In genomic region chr1:2135866-2136265, GRCh38 we compare ENCODE assay signal across 14 cellular contexts. TPM values are rescaled to one million over a fixed set of nuclear protein-coding genes. Genes with fewer than 3 reads are reported as not detected.
DNase-seq lines count a peak whose midpoint lies in the region; ATAC-seq and TF ChIP-seq lines count a peak whose summit lies in the region.
"Had no signal": no experiment of that assay in that cellular context is flagged by ENCODE, and none has a peak within 500 bp of the region (broad histone marks: within the 10 kb centered on the region; RNA-seq: fewer than 3 reads in every experiment).

No MANE protein-coding gene starts in this region.

- H3K4me3 ChIP-seq in CD4-positive, CD25-positive, alpha-beta regulatory T cell (ENCODE audit: low read depth, low read length), result no peak overlapping the region
- H3K4me3 ChIP-seq in SK-N-MC (no peak overlapping the region), right cardiac atrium (ENCODE audit: low read length) (no peak overlapping the region)
- H3K4me3 ChIP-seq: SJCRH30, skin epidermis had no signal

- peak overlapping the region in 2 of 3 donors; percentile 42 to 56 for H3K27ac Mint-ChIP-seq in CD4-positive, CD25-positive, alpha-beta regulatory T cell
- H3K27ac Mint-ChIP-seq in progenitor cell of endocrine pancreas, result peak overlapping the region; percentile 97
- H3K27ac Mint-ChIP-seq: B cell had no signal

- peaks cover 15% of the 10 kb centered on the region for H3K4me1 ChIP-seq in CD4-positive, CD25-positive, alpha-beta regulatory T cell (ENCODE audit: control insufficient read depth, insufficient read depth, low read length, poor library complexity, severe bottlenecking)
- peaks cover 3% of the 10 kb centered on the region for H3K4me1 ChIP-seq in right cardiac atrium (ENCODE audit: control insufficient read depth, insufficient read depth, low read length)

- ATAC-seq in CD4-positive, CD25-positive, alpha-beta regulatory T cell (ENCODE audit: low read depth in 2 of 2), result no peak
- no peak for ATAC-seq in right cardiac atrium
- no peak for ATAC-seq in GM18505 (IDR thresholded peaks at IDR 0.05; ENCODE audit: unreplicated experiment)

- no peaks in the 10 kb centered on the region for H3K9me3 ChIP-seq in CD4-positive, CD25-positive, alpha-beta regulatory T cell (ENCODE audit: control insufficient read depth in 2 of 2, low read length in 2 of 2)
- H3K9me3 ChIP-seq in SK-N-MC (ENCODE audit: low read depth, low read length) (no peaks in the 10 kb centered on the region), right cardiac atrium (ENCODE audit: control insufficient read depth, low read length) (no peaks in the 10 kb centered on the region)
- H3K9me3 ChIP-seq: SJCRH30 had no signal

- no peaks in the 10 kb centered on the region for H3K27me3 Mint-ChIP-seq in CD4-positive, CD25-positive, alpha-beta regulatory T cell
- no peaks in the 10 kb centered on the region for H3K27me3 Mint-ChIP-seq in progenitor cell of endocrine pancreas
- H3K27me3 Mint-ChIP-seq: B cell had no signal

- peaks cover 4% of the 10 kb centered on the region for H3K36me3 Mint-ChIP-seq in CD4-positive, CD25-positive, alpha-beta regulatory T cell
- H3K36me3 Mint-ChIP-seq in progenitor cell of endocrine pancreas (ENCODE audit: insufficient read depth), result peaks cover 3% of the 10 kb centered on the region

- intact Hi-C loops in right cardiac atrium (cut with DNase I), result no loop called here

- H3K27me3 ChIP-seq in CD4-positive, CD25-positive, alpha-beta regulatory T cell (ENCODE audit: control insufficient read depth, insufficient read depth, low read length), result no peaks in the 10 kb centered on the region
- no peaks in the 10 kb centered on the region for H3K27me3 ChIP-seq in right cardiac atrium (ENCODE audit: control insufficient read depth, insufficient read depth)

- H3K9ac ChIP-seq in SK-N-MC (ENCODE audit: insufficient read length), result no peak overlapping the region

- TF ChIP-seq CTCF in progenitor cell of endocrine pancreas (IDR thresholded peaks at IDR 0.05; ENCODE audit: unreplicated experiment), result no peak

- H3K4me1 Mint-ChIP-seq in CD4-positive, CD25-positive, alpha-beta regulatory T cell, result peaks cover 0 to 39% (median 14%) of the 10 kb centered on the region in 4 donors
- peaks cover 39% of the 10 kb centered on the region for H3K4me1 Mint-ChIP-seq in progenitor cell of endocrine pancreas (ENCODE audit: low read depth)

- no peaks in the 10 kb centered on the region for H3K9me3 Mint-ChIP-seq in CD4-positive, CD25-positive, alpha-beta regulatory T cell
- no peaks in the 10 kb centered on the region for H3K9me3 Mint-ChIP-seq in progenitor cell of endocrine pancreas (ENCODE audit: low read depth)

- no peak overlapping the region for H3K27ac ChIP-seq in CD4-positive, CD25-positive, alpha-beta regulatory T cell (ENCODE audit: insufficient read depth, low read length, poor library complexity, severe bottlenecking)
- H3K27ac ChIP-seq in SK-N-MC, result 0 out of 2 replicates have a peak overlapping the region, but pooled peaks have one; percentile 25
- peak overlapping the region; percentile 73 for H3K27ac ChIP-seq in right cardiac atrium (ENCODE audit: low read length)
- H3K27ac ChIP-seq: HL-60, SJCRH30 had no signal

- no peak for DNase-seq in CD4-positive, CD25-positive, alpha-beta regulatory T cell
- no peak for DNase-seq in SK-N-MC (ENCODE audit: low read depth, low spot score)
- DNase-seq in right cardiac atrium, result no peak
- DNase-seq in progenitor cell of endocrine pancreas (ENCODE audit: low spot score, unreplicated experiment), result no peak
- DNase-seq in activated CD4-positive, alpha-beta T cell treated with anti-CD3 and anti-CD28 coated beads, Interleukin-2, amount 50 U/mL, for 1 hour, result no peak
- DNase-seq in NCI-H146 (lab: John Stamatoyannopoulos, UW), result no peak
- DNase-seq in GM03348 (ENCODE audit: low spot score), result no peak
- DNase-seq: activated gamma-delta T cell, NCI-H446 had no signal

- WGBS in right cardiac atrium, result 74% methylated on average over 9 of the region's 9 CpGs

- TF ChIP-seq POLR2A in GM18505 (IDR thresholded peaks at IDR 0.05; ENCODE audit: borderline replicate concordance, extremely low read depth, insufficient read depth, insufficient read length), result no peak

- no peaks in the 10 kb centered on the region for H3K36me3 ChIP-seq in CD4-positive, CD25-positive, alpha-beta regulatory T cell (ENCODE audit: control insufficient read depth, insufficient read depth, low read length)
- no peaks in the 10 kb centered on the region for H3K36me3 ChIP-seq in SK-N-MC (ENCODE audit: insufficient read depth, low read length)
- H3K36me3 ChIP-seq: SJCRH30 had no signal

- H3K4me3 Mint-ChIP-seq in CD4-positive, CD25-positive, alpha-beta regulatory T cell, result peak overlapping the region in 1 of 4 donors; percentile 80
- H3K4me3 Mint-ChIP-seq in progenitor cell of endocrine pancreas (ENCODE audit: low read depth), result peak overlapping the region; percentile 35

RNA-seq across cellular contexts. Expression of gene FAAP20, which starts 58.7 kb away (rescaled TPM):
- 40.4 TPM for total RNA-seq in CD4-positive, CD25-positive, alpha-beta regulatory T cell
- polyA plus RNA-seq in CD4-positive, CD25-positive, alpha-beta regulatory T cell, result 10 to 100 TPM; 40.0 to 66.5 (median 51.5) TPM
- total RNA-seq in right cardiac atrium (10 to 100 TPM; 35.5 to 49.3 (median 37.2) TPM), progenitor cell of endocrine pancreas (74.3 and 77.9 TPM in 2 replicates)
- 56.3 TPM for polyA plus RNA-seq in right cardiac atrium
